26 cellular contexts compared by ENCODE assay signal in the genomic region with DNA sequence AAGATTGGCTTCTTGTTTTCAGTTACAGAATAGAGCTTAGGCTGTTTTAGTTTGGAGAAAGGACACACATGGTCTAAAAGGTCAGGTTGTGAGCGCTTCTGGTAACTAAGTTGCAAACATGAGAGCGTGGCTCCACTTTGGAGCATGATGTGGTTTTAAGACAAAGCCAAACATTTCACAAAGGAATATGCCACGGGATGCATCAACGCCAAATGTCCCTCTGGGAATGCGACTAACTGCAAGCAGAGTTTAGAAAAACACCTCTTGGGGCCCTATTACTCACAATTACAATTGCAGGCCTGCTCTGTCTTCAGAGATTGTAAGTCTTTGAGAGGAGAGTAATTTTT. TPM values are rescaled to one million over a fixed set of nuclear protein-coding genes. Genes with fewer than 3 reads are reported as not detected.
DNase-seq lines count a peak whose midpoint lies in the region; ATAC-seq, FAIRE-seq and TF ChIP-seq lines count a peak whose summit lies in the region.
"Had no signal": no experiment of that assay in that cellular context is flagged by ENCODE, and none has a peak within 500 bp of the region (broad histone marks: within the 10 kb centered on the region; RNA-seq: fewer than 3 reads in every experiment).

No MANE protein-coding gene starts in this region.

- H3K27me3 ChIP-seq in GM23248 (replicated peaks; ENCODE audit: insufficient read depth) = peaks cover 11% of the 10 kb centered on the region
- peaks cover 9% of the 10 kb centered on the region for H3K27me3 ChIP-seq in astrocyte (ENCODE audit: insufficient read depth, low read length)
- H3K27me3 ChIP-seq: BLaER1, tibial nerve had no signal

- no peak for TF ChIP-seq CTCF in astrocyte (IDR thresholded peaks at IDR 0.05; ENCODE audit: insufficient read depth, low read depth, low read length)
- no peak for TF ChIP-seq CTCF in fibroblast of pulmonary artery (IDR thresholded peaks at IDR 0.05; ENCODE audit: low read length, missing control alignments)
- TF ChIP-seq CTCF in osteocyte (IDR thresholded peaks at IDR 0.05) = no peak
- no peak for TF ChIP-seq CTCF in type B pancreatic cell (conservative IDR thresholded peaks at IDR 0.05)

- in situ Hi-C loops in GM23248 (cut with MboI) = no loop called here

- H2AFZ ChIP-seq in GM23248 (peak overlapping the region; percentile 16), astrocyte (ENCODE audit: low read depth, low read length) (peak overlapping the region; percentile 45)

- H3K27me3 Mint-ChIP-seq in astrocyte (ENCODE audit: low read depth, unreplicated experiment) (peaks cover 26% of the 10 kb centered on the region), osteocyte (ENCODE audit: unreplicated experiment) (peaks cover 31% of the 10 kb centered on the region), type B pancreatic cell (peaks cover 30% of the 10 kb centered on the region)

- DNase-seq in GM23248 (peak; percentile 82), astrocyte (ENCODE audit: low read depth) (no peak), fibroblast of pulmonary artery (ENCODE audit: low read depth) (peak; percentile 10), osteocyte (ENCODE audit: extremely low spot score, unreplicated experiment) (peak; percentile 11), germinal center (ENCODE audit: low spot score) (no peak), type B pancreatic cell (ENCODE audit: extremely low spot score, unreplicated experiment) (no peak)
- DNase-seq: activated CD4-positive, alpha-beta T cell treated with anti-CD3 and anti-CD28 coated beads, Interleukin-2, amount 10 ng/mL, durations not matched to agents 7 days and 5 days; DMS53; foreskin melanocyte; left cardiac atrium; NCI-H1105 treated with DMSO at 0.1 percent for 48 hours; NCI-H2029; NCI-H774; stimulated activated naive CD8-positive, alpha-beta T cell treated with anti-CD3 and anti-CD28 coated beads, Interleukin-15, amount 100 ng/mL, for 72 hours; SW 1271; T-helper 9 cell had no signal

- peak overlapping the region; percentile 52 for H3K9ac ChIP-seq in GM23248
- no peak overlapping the region for H3K9ac ChIP-seq in astrocyte (ENCODE audit: low read length)
- H3K9ac ChIP-seq: BLaER1 had no signal

- H3F3A ChIP-seq in GM23248 (ENCODE audit: insufficient read depth) = peaks cover 13% of the 10 kb centered on the region

- no peak for FAIRE-seq in astrocyte (lab: Jason Lieb, UNC)
- FAIRE-seq: G401.6 had no signal

- H3K27ac ChIP-seq in GM23248 (peak overlapping the region; percentile 67), astrocyte (ENCODE audit: low read depth, low read length) (no peak overlapping the region)
- H3K27ac ChIP-seq: BLaER1, prostate gland, skin epidermis, tibial nerve had no signal

- H3K9me3 Mint-ChIP-seq in astrocyte (ENCODE audit: unreplicated experiment) (peaks cover 11% of the 10 kb centered on the region), osteocyte (ENCODE audit: unreplicated experiment) (peaks cover 11% of the 10 kb centered on the region), type B pancreatic cell (no peaks in the 10 kb centered on the region)

- H3K4me1 ChIP-seq in GM23248 (ENCODE audit: insufficient read depth) (peaks cover 20% of the 10 kb centered on the region), astrocyte (ENCODE audit: insufficient read depth, low read length) (peaks cover 3% of the 10 kb centered on the region)
- H3K4me1 ChIP-seq: BLaER1, prostate gland, tibial nerve had no signal

- H3K79me2 ChIP-seq in GM23248 (ENCODE audit: insufficient read depth) (no peaks in the 10 kb centered on the region), astrocyte (ENCODE audit: insufficient read depth, low read length) (no peaks in the 10 kb centered on the region)

- H3K4me1 Mint-ChIP-seq in astrocyte (ENCODE audit: low read depth, unreplicated experiment) (peaks cover 8% of the 10 kb centered on the region), osteocyte (ENCODE audit: unreplicated experiment) (peaks cover 4% of the 10 kb centered on the region), type B pancreatic cell (ENCODE audit: unreplicated experiment) (no peaks in the 10 kb centered on the region)

- WGBS in GM23248 (ENCODE audit: low coverage in 1 of 2, low lambda C conversion rate in 2 of 2, missing lambda C conversion rate in 2 of 2), 2 experiments = 15 to 16% methylated on average over 5 of the region's 5 CpGs

- peaks cover 6% of the 10 kb centered on the region for H3K36me3 Mint-ChIP-seq in astrocyte (ENCODE audit: low read depth, unreplicated experiment)
- H3K36me3 Mint-ChIP-seq in osteocyte (ENCODE audit: unreplicated experiment) = peaks cover 2% of the 10 kb centered on the region
- H3K36me3 Mint-ChIP-seq in type B pancreatic cell = no peaks in the 10 kb centered on the region
- H3K36me3 Mint-ChIP-seq: WTC11 had no signal

- H3K4me3 Mint-ChIP-seq in astrocyte (ENCODE audit: unreplicated experiment) (no peak overlapping the region), osteocyte (ENCODE audit: unreplicated experiment) (no peak overlapping the region), type B pancreatic cell (no peak overlapping the region)
- H3K4me3 Mint-ChIP-seq: activated CD4-positive, alpha-beta T cell treated with anti-CD3 and anti-CD28 coated beads, Interleukin-2, amount 10 ng/mL, durations not matched to agents 7 days and 5 days; stimulated activated naive CD8-positive, alpha-beta T cell treated with anti-CD3 and anti-CD28 coated beads, Interleukin-15, amount 100 ng/mL, for 72 hours; WTC11 had no signal

- H3K36me3 ChIP-seq in GM23248 (ENCODE audit: low read depth) (no peaks in the 10 kb centered on the region), astrocyte (ENCODE audit: insufficient read depth, low read length) (no peaks in the 10 kb centered on the region)
- H3K36me3 ChIP-seq: BLaER1, prostate gland, tibial nerve had no signal

- no peak for ATAC-seq in HG02973 (IDR thresholded peaks at IDR 0.05; ENCODE audit: unreplicated experiment)
- ATAC-seq: activated naive CD4-positive, alpha-beta T cell treated with anti-CD3 and anti-CD28 coated beads, Interleukin-2, amount 50 U/mL, for 72 hours; HCT116; stimulated activated naive CD8-positive, alpha-beta T cell treated with anti-CD3 and anti-CD28 coated beads, Interleukin-15, amount 100 ng/mL, for 72 hours had no signal

- H3K4me3 ChIP-seq in GM23248 = no peak overlapping the region
- no peak overlapping the region for H3K4me3 ChIP-seq in astrocyte (ENCODE audit: insufficient read depth, low read depth, low read length)
- H3K4me3 ChIP-seq in fibroblast of pulmonary artery (replicated peaks; ENCODE audit: low read depth, low read length) = no peak overlapping the region
- H3K4me3 ChIP-seq: BLaER1, prostate gland, skin epidermis, tibial nerve had no signal

- H3K9me3 ChIP-seq in GM23248 (ENCODE audit: low read depth) = no peaks in the 10 kb centered on the region
- no peaks in the 10 kb centered on the region for H3K9me3 ChIP-seq in astrocyte (ENCODE audit: insufficient read depth, low read depth, low read length)
- H3K9me3 ChIP-seq: prostate gland had no signal

- H3K27ac Mint-ChIP-seq in astrocyte (ENCODE audit: unreplicated experiment) (no peak overlapping the region), osteocyte (ENCODE audit: unreplicated experiment) (no peak overlapping the region), type B pancreatic cell (no peak overlapping the region)
- H3K27ac Mint-ChIP-seq: activated CD4-positive, alpha-beta T cell treated with anti-CD3 and anti-CD28 coated beads, Interleukin-2, amount 10 ng/mL, durations not matched to agents 7 days and 5 days; activated naive CD4-positive, alpha-beta T cell treated with anti-CD3 and anti-CD28 coated beads, Interleukin-2, amount 50 U/mL, for 72 hours; stimulated activated naive CD8-positive, alpha-beta T cell treated with anti-CD3 and anti-CD28 coated beads, Interleukin-15, amount 100 ng/mL, for 72 hours; WTC11 had no signal

- H4K20me1 ChIP-seq in GM23248 (ENCODE audit: insufficient read depth) (no peaks in the 10 kb centered on the region), astrocyte (ENCODE audit: insufficient read depth, low read length) (no peaks in the 10 kb centered on the region)
- H4K20me1 ChIP-seq: BLaER1 had no signal

- no peaks in the 10 kb centered on the region for H3K9me2 ChIP-seq in GM23248 (ENCODE audit: insufficient read depth)

- peak overlapping the region; percentile 31 for H3K4me2 ChIP-seq in GM23248 (ENCODE audit: unreplicated experiment)
- peak overlapping the region; percentile 11 for H3K4me2 ChIP-seq in astrocyte (ENCODE audit: low read length)
- H3K4me2 ChIP-seq: BLaER1 had no signal

RNA-seq across cellular contexts. Expression of gene MYO7B, which starts 25.4 kb away (rescaled TPM):
- total RNA-seq in GM23248 (2014; rRNA removed; shearing (Covaris generic)) = under 0.01 TPM in 1 of 2 replicates, not detected in the other
- not detected in 2 replicates for polyA plus RNA-seq in GM23248 (2016; fragmentation: Nextera tagmentation; extraction: Ambion mirVana)
- total RNA-seq in astrocyte = 0.34 and 0.77 TPM in 2 replicates
- total RNA-seq in osteocyte = not detected in 2 replicates
- 1.7 and 5.0 TPM in 2 replicates for total RNA-seq in type B pancreatic cell (ENCODE audit: low replicate concordance)
- total RNA-seq: mammary epithelial cell, WTC11 had no signal
- polyA plus RNA-seq: mammary epithelial cell had no signal

RNA-seq across cellular contexts. Expression of gene IWS1, which starts 34.6 kb away (rescaled TPM):
- 23.3 and 32.4 TPM in 2 replicates for total RNA-seq in GM23248 (2014; rRNA removed; shearing (Covaris generic))
- 41.1 and 42.4 TPM in 2 replicates for polyA plus RNA-seq in GM23248 (2016; fragmentation: Nextera tagmentation; extraction: Ambion mirVana)
- total RNA-seq in astrocyte = 51.6 and 56.2 TPM in 2 replicates
- 39.8 and 40.9 TPM in 2 replicates for total RNA-seq in osteocyte
- 45.3 and 46.1 TPM in 2 replicates for total RNA-seq in type B pancreatic cell (ENCODE audit: low replicate concordance)

Comparison
In these comparisons a context has a peak if more than half of its experiments do, and no peak if none do; other contexts are left out.
1. DNase-seq: peak in GM23248 (single experiment), fibroblast of pulmonary artery (single experiment) and osteocyte (single experiment); none in astrocyte (single experiment), germinal center (single experiment) and type B pancreatic cell (single experiment).